In the genomic region with DNA sequence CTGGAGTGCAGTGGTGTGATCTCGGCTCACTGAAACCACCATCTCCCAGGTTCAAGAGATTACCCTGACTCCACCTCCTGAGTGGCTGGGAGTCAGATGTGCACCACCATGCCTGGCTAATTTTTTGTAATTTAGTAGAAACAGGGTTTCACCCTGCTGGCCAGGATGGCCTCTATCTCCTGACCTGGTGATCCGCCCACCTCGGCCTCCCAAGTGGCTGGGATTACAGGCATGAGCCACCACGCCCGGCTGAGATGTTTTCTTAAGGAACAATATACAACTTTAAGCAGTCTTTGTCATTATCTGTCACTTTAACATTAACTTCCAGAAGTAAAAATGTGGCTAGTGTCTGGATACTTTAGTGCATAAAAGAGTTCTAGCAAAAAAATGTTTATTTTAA, we compare ENCODE assay signal across 6 cellular contexts.
"Had no signal": no experiment of that assay in that cellular context is flagged by ENCODE, and none has a peak within 500 bp of the region (broad histone marks: within the 10 kb centered on the region; RNA-seq: fewer than 3 reads in every experiment).

No MANE protein-coding gene starts in this region.

- H3K27ac Mint-ChIP-seq: IgD-negative memory B cell had no signal

- H3K4me1 Mint-ChIP-seq: IgD-negative memory B cell had no signal

- DNase-seq: IMR-90, KBM-7, KG1 had no signal

- H3K4me3 Mint-ChIP-seq: IgD-negative memory B cell had no signal

- ATAC-seq: HepG2, K562 had no signal

- H3K36me3 Mint-ChIP-seq: IgD-negative memory B cell had no signal

- H3K27me3 Mint-ChIP-seq: IgD-negative memory B cell had no signal
